In the genomic region with DNA sequence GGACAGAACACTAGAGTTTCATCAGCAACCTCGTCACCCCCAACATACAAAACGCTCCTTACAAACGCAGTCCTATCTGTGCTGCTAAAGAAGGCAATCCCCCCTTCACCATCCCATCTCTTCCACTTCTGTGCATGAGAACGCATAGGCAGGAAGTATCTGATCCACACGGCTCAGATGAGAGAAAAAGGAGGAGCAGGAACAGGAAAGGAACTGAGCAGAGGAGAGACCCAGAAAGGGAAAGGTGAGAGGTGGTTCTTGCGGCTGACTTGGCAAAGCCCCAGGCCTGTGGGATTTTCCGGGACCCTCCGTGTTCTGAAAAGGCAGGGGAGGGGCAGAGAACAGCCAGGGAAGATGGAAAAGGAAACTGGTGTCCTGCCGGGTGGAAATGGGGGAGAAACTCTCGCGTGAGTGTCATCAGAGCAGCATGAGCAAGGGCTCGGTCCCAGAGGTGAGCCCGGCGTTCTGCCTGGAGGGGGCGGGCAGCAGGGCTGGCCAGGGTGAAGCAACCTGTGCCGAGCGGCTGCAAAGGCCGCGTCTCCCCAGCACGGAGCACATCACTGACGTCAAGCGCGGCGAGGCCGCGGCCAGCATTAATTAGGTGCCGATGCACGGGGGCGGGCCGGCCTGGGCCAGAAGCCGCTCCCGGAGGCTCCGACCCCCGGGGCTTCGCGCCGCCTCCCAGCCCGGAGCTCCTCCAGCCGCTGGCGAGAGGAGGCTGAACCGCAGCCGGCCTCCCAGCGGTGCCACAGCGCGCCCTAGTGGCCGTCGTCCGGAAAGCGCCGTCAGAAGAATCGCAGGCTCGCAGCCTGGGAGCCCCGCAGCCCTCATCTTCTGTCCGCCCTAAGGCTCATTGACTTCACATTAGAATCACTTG, we compare ENCODE assay signal across 8 cellular contexts. TPM values are rescaled to one million over a fixed set of nuclear protein-coding genes. Genes with fewer than 3 reads are reported as not detected.
DNase-seq lines count a peak whose midpoint lies in the region; ATAC-seq and TF ChIP-seq lines count a peak whose summit lies in the region.

No MANE protein-coding gene starts in this region.

- ATAC-seq in foreskin keratinocyte = peak; percentile 86

- no peak overlapping the region for H4K8ac ChIP-seq in neuronal stem cell (ENCODE audit: low read depth, low read length)

- H3K79me1 ChIP-seq in neuronal stem cell (ENCODE audit: low read depth, low read length) = no peaks in the 10 kb centered on the region

- H3K4me3 ChIP-seq in neuronal stem cell (ENCODE audit: low read length in 2 of 2) = peak overlapping the region; percentile 42 to 69

- no peaks in the 10 kb centered on the region for H3K4me1 ChIP-seq in foreskin keratinocyte
- peaks cover 13 to 26% of the 10 kb centered on the region in 2 donors for H3K4me1 ChIP-seq in neuronal stem cell (ENCODE audit: control insufficient read depth in 2 of 2, insufficient read depth in 1 of 2, low read depth in 1 of 2, low read length in 2 of 2)

- H3K4ac ChIP-seq in neuronal stem cell (ENCODE audit: low read length) = no peak overlapping the region

- peak overlapping the region; percentile 86 for H3K23ac ChIP-seq in neuronal stem cell (ENCODE audit: low read depth, low read length, poor library complexity)

- H3K27ac ChIP-seq in RWPE1 = peak overlapping the region; percentile 80
- H3K27ac ChIP-seq in foreskin keratinocyte = peak overlapping the region; percentile 83
- no peak overlapping the region for H3K27ac ChIP-seq in neuronal stem cell (replicated peaks; ENCODE audit: low read length)

- peaks cover 20% of the 10 kb centered on the region for H3K27me3 ChIP-seq in foreskin keratinocyte
- H3K27me3 ChIP-seq in neuronal stem cell (ENCODE audit: control insufficient read depth in 3 of 3, insufficient read depth in 3 of 3, low read depth in 1 of 3, low read length in 3 of 3) = peaks cover 0 to 17% (median 9%) of the 10 kb centered on the region in 3 experiments

- H3K14ac ChIP-seq in neuronal stem cell (ENCODE audit: low read length) = peak overlapping the region; percentile 71

- CTCF ChIA-PET in RWPE1 (lab: Yijun Ruan, JAX) = interaction anchor here (0.5 to 1.6 kb wide), 43 partner anchors 8 to 656 kb away, joined by 3 to 42 read pairs (median 3); partner anchors contain the start of gene HES1

- WGBS in neuronal stem cell (ENCODE audit: extremely low coverage in 2 of 2, insufficient read length in 2 of 2, insufficient replicate concordance in 1 of 2), 2 donors = no CpG with 5 or more reads among the region's 54 CpGs

- H3K4me2 ChIP-seq in neuronal stem cell (ENCODE audit: insufficient read depth, low read length, poor library complexity, severe bottlenecking) = peak overlapping the region; percentile 63

- H3K9me3 ChIP-seq in neuronal stem cell (replicated peaks in 1 of 2; ENCODE audit: control insufficient read depth in 2 of 2, insufficient read depth in 1 of 2, low read depth in 1 of 2, low read length in 2 of 2) = peaks cover 3 to 29% of the 10 kb centered on the region in 2 donors

- H2BK120ac ChIP-seq in neuronal stem cell (ENCODE audit: low read depth, low read length) = no peak overlapping the region

- peak overlapping the region; percentile 35 for H2BK5ac ChIP-seq in neuronal stem cell (ENCODE audit: low read length)

- peak overlapping the region; percentile 86 for H3K18ac ChIP-seq in neuronal stem cell (ENCODE audit: low read length)

- no peak overlapping the region for H2AK5ac ChIP-seq in neuronal stem cell (ENCODE audit: low read depth, low read length)

- H2AFZ ChIP-seq in neuronal stem cell (ENCODE audit: low read length) = peak overlapping the region; percentile 90

- H2BK12ac ChIP-seq in neuronal stem cell (ENCODE audit: low read length) = no peak overlapping the region

- peak overlapping the region; percentile 83 for H3K9ac ChIP-seq in neuronal stem cell (ENCODE audit: low read depth, low read length, poor library complexity)

- H3K36me3 ChIP-seq in neuronal stem cell (replicated peaks in 1 of 2; ENCODE audit: control insufficient read depth in 2 of 2, insufficient read depth in 2 of 2, low read length in 2 of 2) = no peaks in the 10 kb centered on the region

- peak overlapping the region; percentile 12 for H2BK15ac ChIP-seq in neuronal stem cell (ENCODE audit: low read length)

- TF ChIP-seq CTCF in RWPE1 (conservative IDR thresholded peaks at IDR 0.05; ENCODE audit: low read depth) = peak; percentile 91
- peak; percentile 99 for TF ChIP-seq CTCF in foreskin keratinocyte (conservative IDR thresholded peaks at IDR 0.05)

- POLR2A ChIA-PET in RWPE1 (lab: Yijun Ruan, JAX; ENCODE audit: low non-redundant PET) = no interaction called here

- H4K91ac ChIP-seq in neuronal stem cell (ENCODE audit: low read depth, low read length, poor library complexity) = no peak overlapping the region

- DNase-seq in ELF-1 (ENCODE audit: low read depth, low spot score) (peak; percentile 98), GOT3 (lab: John Stamatoyannopoulos, UW) (peak; percentile 85), LHCN-M2 (ENCODE audit: low read depth) (peak; percentile 51), RWPE1 (ENCODE audit: low spot score) (peak; percentile 82), activated gamma-delta T cell (lab: John Stamatoyannopoulos, UW) (peak; percentile 57), foreskin keratinocyte (peak; percentile 64 to 78), neuronal stem cell (ENCODE audit: low spot score) (peak; percentile 91), stromal cell of bone marrow (ENCODE audit: low read depth) (peak; percentile 50)

RNA-seq across cellular contexts. Expression of gene CPN2, which starts 35.8 kb away (rescaled TPM):
- total RNA-seq in LHCN-M2 (2014; rRNA removed) (not detected in 2 replicates), foreskin keratinocyte (not detected in 2 replicates)
- not detected for polyA plus RNA-seq in LHCN-M2 (2012)
- polyA plus RNA-seq in foreskin keratinocyte = not detected in 2 replicates
- not detected for polyA plus RNA-seq in neuronal stem cell (2013, experiment 1 of 2)
- polyA plus RNA-seq in neuronal stem cell (2013, experiment 2 of 2) = not detected

RNA-seq across cellular contexts. Expression of gene LRRC15, which starts 54.2 kb away (rescaled TPM):
- total RNA-seq in LHCN-M2 (2014; rRNA removed) (0.06 TPM in 2 replicates), foreskin keratinocyte (not detected in 2 replicates)
- polyA plus RNA-seq in LHCN-M2 (2012) = 0.04 TPM
- polyA plus RNA-seq in foreskin keratinocyte = not detected in 2 replicates
- polyA plus RNA-seq in neuronal stem cell (2013, experiment 1 of 2) = 0.01 TPM
- 0.01 TPM for polyA plus RNA-seq in neuronal stem cell (2013, experiment 2 of 2)
